17 cellular contexts compared by ENCODE assay signal in the genomic region with DNA sequence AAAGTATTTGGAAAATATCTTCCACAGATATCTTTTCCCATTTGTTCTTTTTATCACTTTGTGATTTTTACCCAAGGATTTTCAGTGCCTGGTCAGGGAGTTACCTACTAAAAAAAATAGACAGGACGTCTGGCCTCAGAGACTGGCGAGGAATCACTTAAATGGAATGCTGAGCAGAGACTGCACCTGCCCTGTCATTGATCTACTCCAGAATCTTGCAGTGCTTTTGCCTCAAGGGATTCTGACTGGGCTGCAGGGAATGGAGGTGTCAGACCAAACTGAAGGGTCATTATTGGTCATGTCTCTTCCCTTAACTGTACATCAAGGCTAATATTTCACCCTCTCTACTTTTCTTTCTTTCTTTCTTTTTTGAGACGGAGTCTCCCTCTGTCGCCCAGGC. TPM values are rescaled to one million over a fixed set of nuclear protein-coding genes. Genes with fewer than 3 reads are reported as not detected.
A peak's percentile ranks its signal among the peaks of the same experiment; 100 is the strongest.
DNase-seq lines count a peak whose midpoint lies in the region; ATAC-seq and TF ChIP-seq lines count a peak whose summit lies in the region.
"Had no signal": no experiment of that assay in that cellular context is flagged by ENCODE, and none has a peak within 500 bp of the region (broad histone marks: within the 10 kb centered on the region; RNA-seq: fewer than 3 reads in every experiment).

No MANE protein-coding gene starts in this region.

- H4K12ac ChIP-seq in trophoblast cell (ENCODE audit: low read depth, low read length): no peak overlapping the region

- CTCF ChIA-PET in PC-3 (lab: Charles Lee): no interaction called here

- no peak overlapping the region for H2AK5ac ChIP-seq in trophoblast cell (ENCODE audit: low read length)

- H2BK5ac ChIP-seq in trophoblast cell (ENCODE audit: low read depth, low read length, poor library complexity): peak overlapping the region; percentile 96

- DNase-seq in Caki2 (ENCODE audit: low read depth) (peak; percentile 61), PC-3 (peak; percentile 71), epithelial cell of prostate (ENCODE audit: low read depth, low spot score) (peak; percentile 76), trophoblast cell (peak; percentile 92 to 94), GF-D8 (lab: John Stamatoyannopoulos, UW) (no peak), MM.1S (no peak)
- no peak for DNase-seq in stimulated activated CD4-positive, alpha-beta T cell treated with anti-CD3 and anti-CD28 coated beads, Interleukin-2, amount 100 ng/mL, for 24 hours
- DNase-seq: COR-L47, GOT3, NCI-H1092 treated with DMSO at 0.1 percent for 48 hours, NCI-H1694 treated with DMSO at 0.1 percent for 48 hours, NCI-H82 had no signal

- POLR2A ChIA-PET in PC-3 (lab: Charles Lee; ENCODE audit: unreplicated experiment): no interaction called here

- peaks cover 38% of the 10 kb centered on the region for H3K79me1 ChIP-seq in trophoblast cell (ENCODE audit: low read length)

- peak overlapping the region; percentile 57 for H4K8ac ChIP-seq in trophoblast cell (ENCODE audit: low read depth, low read length)

- H3K4me3 ChIP-seq in PC-3 (ENCODE audit: low read length) (no peak overlapping the region), trophoblast cell (ENCODE audit: low read depth, low read length) (no peak overlapping the region), MM.1S (ENCODE audit: low read length) (no peak overlapping the region)
- H3K4me3 ChIP-seq: SJSA1 had no signal

- BruUV-seq in PC-3 (replicated peaks; lab: Mats Ljungman, UMichigan): no TSS peak

- H3K23ac ChIP-seq in trophoblast cell (ENCODE audit: low read length): no peak overlapping the region

- no peak overlapping the region for H3K18ac ChIP-seq in trophoblast cell (ENCODE audit: low read length)

- H3K4me1 ChIP-seq in PC-3 (ENCODE audit: insufficient read depth, low read length) (0 out of 2 replicates have a peak, but pooled peaks cover 13% of the 10 kb centered on the region), trophoblast cell (ENCODE audit: control insufficient read depth in 1 of 2, insufficient read depth in 2 of 2, low read length in 2 of 2) (peaks cover 19% of the 10 kb centered on the region in 2 experiments), MM.1S (ENCODE audit: low read length) (no peaks in the 10 kb centered on the region)
- H3K4me1 ChIP-seq: SJSA1 had no signal

- H3K36me3 ChIP-seq in PC-3 (ENCODE audit: low read depth, low read length): no peaks in the 10 kb centered on the region
- H3K36me3 ChIP-seq in trophoblast cell (ENCODE audit: control insufficient read depth in 1 of 2, insufficient read depth in 2 of 2, low read length in 2 of 2): no peaks in the 10 kb centered on the region
- H3K36me3 ChIP-seq in MM.1S (replicated peaks; ENCODE audit: insufficient read depth, low read length): no peaks in the 10 kb centered on the region
- H3K36me3 ChIP-seq: SJSA1 had no signal

- H3K4me2 ChIP-seq in PC-3 (ENCODE audit: low read length) (no peak overlapping the region), trophoblast cell (ENCODE audit: low read length) (no peak overlapping the region), MM.1S (ENCODE audit: low read depth, low read length) (no peak overlapping the region)

- H3F3A ChIP-seq in PC-3 (ENCODE audit: low read length, unreplicated experiment): no peaks in the 10 kb centered on the region
- H3F3A ChIP-seq in MM.1S (ENCODE audit: insufficient read depth, low read length): no peaks in the 10 kb centered on the region

- peak overlapping the region; percentile 97 for H2BK120ac ChIP-seq in trophoblast cell (ENCODE audit: insufficient read depth, low read length, poor library complexity)

- H3K9me2 ChIP-seq in PC-3 (replicated peaks; ENCODE audit: low read length): no peaks in the 10 kb centered on the region
- H3K9me2 ChIP-seq in MM.1S (replicated peaks; ENCODE audit: insufficient read depth, low read length): no peaks in the 10 kb centered on the region

- in situ Hi-C loops in Caki2 (cut with HindIII; ENCODE audit: low pct_unique_long_range_greater_than_20kb, low sequenced_read_pairs): no loop called here

- intact Hi-C loops in PC-3 (cut with micrococcal nuclease): no loop called here

- H4K91ac ChIP-seq in trophoblast cell (ENCODE audit: low read depth, low read length): peak overlapping the region; percentile 54

- no peak overlapping the region for H3K14ac ChIP-seq in trophoblast cell (ENCODE audit: low read length)

- WGBS in trophoblast cell (ENCODE audit: extremely low coverage, insufficient coverage, insufficient read length): no CpG with 5 or more reads among the region's 4 CpGs

- no peaks in the 10 kb centered on the region for H3K79me2 ChIP-seq in PC-3 (ENCODE audit: low read length)
- H3K79me2 ChIP-seq in trophoblast cell (ENCODE audit: control insufficient read depth, insufficient read depth, low read length, poor library complexity): peaks cover 2% of the 10 kb centered on the region
- no peaks in the 10 kb centered on the region for H3K79me2 ChIP-seq in MM.1S (ENCODE audit: low read length)

- H3K4ac ChIP-seq in trophoblast cell (ENCODE audit: low read depth, low read length): no peak overlapping the region

- H2AFZ ChIP-seq in PC-3 (ENCODE audit: low read length) (no peak overlapping the region), trophoblast cell (ENCODE audit: insufficient read depth, low read length, poor library complexity) (no peak overlapping the region), MM.1S (ENCODE audit: low read length) (no peak overlapping the region)

- TF ChIP-seq CTCF in PC-3 (conservative IDR thresholded peaks at IDR 0.05; ENCODE audit: low read depth, low read length) (no peak), MM.1S (IDR thresholded peaks at IDR 0.05; ENCODE audit: low read length) (no peak)

- H4K20me1 ChIP-seq in PC-3 (ENCODE audit: low read length): no peaks in the 10 kb centered on the region
- H4K20me1 ChIP-seq in MM.1S (ENCODE audit: insufficient read depth, low read length): no peaks in the 10 kb centered on the region

- H3K9ac ChIP-seq in PC-3 (ENCODE audit: low read length) (no peak overlapping the region), trophoblast cell (ENCODE audit: low read length) (no peak overlapping the region), MM.1S (ENCODE audit: low read length) (no peak overlapping the region)

- ATAC-seq in PC-3: no peak; the same call in 1 of the 2 replicates
- ATAC-seq in HG02759 (IDR thresholded peaks at IDR 0.05; ENCODE audit: unreplicated experiment): no peak

- no peak overlapping the region for H3K27ac ChIP-seq in PC-3 (ENCODE audit: low read length)
- peak overlapping the region; percentile 56 for H3K27ac ChIP-seq in epithelial cell of prostate
- peak overlapping the region; percentile 93 for H3K27ac ChIP-seq in trophoblast cell (ENCODE audit: low read depth, low read length)
- no peak overlapping the region for H3K27ac ChIP-seq in MM.1S (ENCODE audit: low read length)
- H3K27ac ChIP-seq: C4-2B, SJSA1 had no signal

- peaks cover 37% of the 10 kb centered on the region for H3K27me3 ChIP-seq in PC-3 (ENCODE audit: low read length)
- H3K27me3 ChIP-seq in trophoblast cell (ENCODE audit: insufficient read depth, low read length): no peaks in the 10 kb centered on the region
- H3K27me3 ChIP-seq in MM.1S (replicated peaks; ENCODE audit: insufficient read depth, low read length): no peaks in the 10 kb centered on the region

- H3K9me3 ChIP-seq in PC-3 (ENCODE audit: low read length) (no peaks in the 10 kb centered on the region), trophoblast cell (ENCODE audit: insufficient read depth, low read depth, low read length) (no peaks in the 10 kb centered on the region), MM.1S (replicated peaks; ENCODE audit: insufficient read depth, low read length) (no peaks in the 10 kb centered on the region)

- peak overlapping the region; percentile 68 for H2BK12ac ChIP-seq in trophoblast cell (ENCODE audit: low read length)

RNA-seq across cellular contexts. Expression of a gene that starts 12.1 kb away (rescaled TPM):
- total RNA-seq in Caki2 (2014; rRNA removed; shearing (Covaris generic); ENCODE audit: low replicate concordance): 0.12 and 0.84 TPM in 2 replicates
- not detected in 2 replicates for total RNA-seq in PC-3 (2014; rRNA removed)
- polyA plus RNA-seq in trophoblast cell (2013): 5.4 and 6.1 TPM in 2 replicates
- total RNA-seq: A172, NCI-H460 had no signal

Comparison
In these comparisons a context has a peak if more than half of its experiments do, and no peak if none do; other contexts are left out.
1. DNase-seq: peak in Caki2 (single experiment), PC-3 (single experiment), epithelial cell of prostate (single experiment) and trophoblast cell (2 of 2); none in GF-D8 (single experiment), MM.1S (single experiment) and stimulated activated CD4-positive, alpha-beta T cell treated with anti-CD3 and anti-CD28 coated beads, Interleukin-2, amount 100 ng/mL, for 24 hours (0 of 2).
2. H3K27ac ChIP-seq: peak in epithelial cell of prostate (single experiment) and trophoblast cell (single experiment); none in PC-3 (single experiment) and MM.1S (single experiment).